Comparison of ENCODE assay signal across 10 cellular contexts in the genomic region with DNA sequence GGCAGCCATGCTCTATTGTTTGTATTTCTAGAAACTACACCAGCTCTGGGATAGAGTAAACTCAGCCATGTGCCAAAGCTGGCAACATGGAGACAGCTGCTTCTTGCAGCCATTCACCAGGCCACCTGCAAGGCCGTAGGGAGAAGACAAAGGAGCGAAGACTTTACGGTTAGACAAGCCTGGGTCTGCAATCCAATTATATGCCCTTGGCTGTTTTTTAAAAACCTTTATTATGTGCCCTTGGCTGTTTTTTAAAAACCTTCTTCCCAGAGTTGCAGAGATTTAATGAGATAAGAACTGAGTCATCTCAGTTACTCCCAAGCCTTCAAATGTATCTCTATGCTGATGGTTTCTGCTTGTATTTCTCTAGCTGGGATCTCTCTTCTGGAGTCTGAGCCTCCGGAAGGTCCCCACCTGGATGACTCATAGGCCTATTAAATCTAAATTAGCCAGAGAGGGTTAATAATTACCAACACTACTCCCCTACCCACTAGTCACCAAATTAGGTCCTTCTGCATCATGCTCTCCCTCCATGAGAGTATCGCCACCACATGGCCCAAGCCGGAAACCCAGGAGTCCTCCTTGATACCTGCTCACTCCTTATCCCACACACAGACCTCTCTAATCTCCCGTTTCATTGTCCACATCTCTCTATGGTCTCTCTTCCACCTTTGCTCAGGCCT. TPM values are rescaled to one million over a fixed set of nuclear protein-coding genes. Genes with fewer than 3 reads are reported as not detected.
DNase-seq lines count a peak whose midpoint lies in the region; ATAC-seq, FAIRE-seq and TF ChIP-seq lines count a peak whose summit lies in the region.
"Had no signal": no experiment of that assay in that cellular context is flagged by ENCODE, and none has a peak within 500 bp of the region (broad histone marks: within the 10 kb centered on the region; RNA-seq: fewer than 3 reads in every experiment).

No MANE protein-coding gene starts in this region.

- no peak for FAIRE-seq in GM12878 (lab: Jason Lieb, UNC)

- H3K79me2 ChIP-seq in GM12878 (ENCODE audit: control insufficient read depth, insufficient read depth, low read length), result no peaks in the 10 kb centered on the region

- intact Hi-C loops in GM12878 (cut with micrococcal nuclease; ENCODE audit: unreplicated experiment) (no loop called here), mucosa of descending colon (cut with DNase I, micrococcal nuclease) (no loop called here), vagina (cut with DNase I) (no loop called here), thyroid gland (cut with DNase I) (no loop called here)

- H3K27me3 ChIP-seq in GM12878 (replicated peaks in 1 of 2; ENCODE audit: control insufficient read depth in 2 of 2, insufficient read depth in 2 of 2, low read length in 1 of 2) (no peaks in the 10 kb centered on the region), vagina (no peaks in the 10 kb centered on the region), thyroid gland (no peaks in the 10 kb centered on the region)

- ATAC-seq in HG02798 (IDR thresholded peaks at IDR 0.05; ENCODE audit: poor library complexity, unreplicated experiment), result peak; percentile 53
- peak; percentile 90 for ATAC-seq in GM12878
- peak; percentile 91 for ATAC-seq in mucosa of descending colon

- H3K4me1 ChIP-seq in GM12878 (ENCODE audit: control insufficient read depth, insufficient read depth, low read length) (no peaks in the 10 kb centered on the region), mucosa of descending colon (ENCODE audit: low read depth) (peaks cover 22% of the 10 kb centered on the region), vagina (peaks cover 22% of the 10 kb centered on the region), thyroid gland (no peaks in the 10 kb centered on the region)

- H3K27ac ChIP-seq in GM12878 (ENCODE audit: control insufficient read depth, insufficient read depth) (no peak overlapping the region), vagina (no peak overlapping the region), thyroid gland (no peak overlapping the region)

- TF ChIP-seq RAD21 in GM12878 (IDR thresholded peaks at IDR 0.05; ENCODE audit: insufficient read depth, low read depth, low read length), result peak; percentile 62

- H3K9me3 ChIP-seq in GM12878 (replicated peaks; ENCODE audit: control insufficient read depth, insufficient read depth, low read length), result no peaks in the 10 kb centered on the region
- H3K9me3 ChIP-seq in mucosa of descending colon, result no peaks in the 10 kb centered on the region
- H3K9me3 ChIP-seq in vagina, result no peaks in the 10 kb centered on the region
- no peaks in the 10 kb centered on the region for H3K9me3 ChIP-seq in thyroid gland

- H4K20me1 ChIP-seq in GM12878 (ENCODE audit: control insufficient read depth, insufficient read depth), result no peaks in the 10 kb centered on the region

- no peak overlapping the region for H3K9ac ChIP-seq in GM12878 (ENCODE audit: control insufficient read depth, insufficient read depth, low read length)

- H2AFZ ChIP-seq in GM12878 (ENCODE audit: control insufficient read depth, low read depth, low read length), result no peak overlapping the region

- peak; percentile 38 for TF ChIP-seq CTCF in GM10266 (IDR thresholded peaks at IDR 0.05; ENCODE audit: control insufficient read depth, insufficient read depth, low read depth, missing control alignments)
- peak; percentile 39 to 58 (median 55); a peak in 4 of 6 replicates for TF ChIP-seq CTCF in GM12878 (IDR thresholded peaks at IDR 0.05 in 2 of 3, conservative IDR thresholded peaks at IDR 0.05 in 1 of 3; ENCODE audit: control insufficient read depth in 2 of 3, extremely low read depth in 1 of 3, insufficient read depth in 1 of 3, low read depth in 3 of 3, low read length in 3 of 3)
- no peak for TF ChIP-seq CTCF in mucosa of descending colon (IDR thresholded peaks at IDR 0.05)
- TF ChIP-seq CTCF in vagina (IDR thresholded peaks at IDR 0.05), result no peak
- no peak for TF ChIP-seq CTCF in thyroid gland (IDR thresholded peaks at IDR 0.05)

- no TSS peak for BruUV-seq in GM12878 (replicated peaks; lab: Mats Ljungman, UMichigan)

- TF ChIP-seq POLR2A in GM12878 (IDR thresholded peaks at IDR 0.05; ENCODE audit: low read depth, low read length) (no peak), vagina (IDR thresholded peaks at IDR 0.05) (no peak), thyroid gland (IDR thresholded peaks at IDR 0.05) (no peak)

- H3K36me3 ChIP-seq in GM12878 (ENCODE audit: control insufficient read depth in 2 of 2, insufficient read depth in 2 of 2, low read length in 1 of 2) (no peaks in the 10 kb centered on the region), mucosa of descending colon (ENCODE audit: low read depth) (no peaks in the 10 kb centered on the region), vagina (no peaks in the 10 kb centered on the region), thyroid gland (no peaks in the 10 kb centered on the region)

- no peak overlapping the region for H3K4me3 ChIP-seq in GM12878
- H3K4me3 ChIP-seq in mucosa of descending colon, result no peak overlapping the region
- H3K4me3 ChIP-seq in vagina, result no peak overlapping the region
- no peak overlapping the region for H3K4me3 ChIP-seq in thyroid gland (replicated peaks in 1 of 3)

- POLR2A ChIA-PET in GM12878 (lab: Charles Lee), result no interaction called here

- SMC1A ChIA-PET in GM12878 (lab: Charles Lee; ENCODE audit: uncharacterized antibody, unreplicated experiment), result interaction anchor here (1.2 to 2.1 kb wide), 12 partner anchors 9 to 84 kb away, joined by 3 to 8 read pairs (median 4); partner anchors contain the start of gene DPP4

- WGBS in GM12878 (ENCODE audit: insufficient coverage, insufficient replicate concordance, low lambda C conversion rate, missing lambda C conversion rate), result 54% methylated on average over 7 of the region's 7 CpGs
- 89 to 91% methylated on average over 7 of the region's 7 CpGs for WGBS in thyroid gland, 2 donors

- no peak for DNase-seq in GM10266 (ENCODE audit: extremely low spot score)
- no peak for DNase-seq in GM12878 (ENCODE audit: low read depth, low spot score)
- DNase-seq in mucosa of descending colon, result peak; percentile 56 to 77 (median 64)
- DNase-seq in 8988T, result no peak
- no peak for DNase-seq in vagina (ENCODE audit: extremely low spot score in 2 of 2)
- DNase-seq in thyroid gland, result no peak
- DNase-seq in HuH-7.5 (ENCODE audit: low spot score), result no peak
- DNase-seq: glutamatergic neuron, NCI-H2081 treated with DMSO at 0.1 percent for 48 hours had no signal

- in situ Hi-C loops in GM12878 (cut with MboI), result no loop called here

- CTCF ChIA-PET in GM12878 (lab: Yijun Ruan, JAX), result interaction anchor here (0.7 to 3.9 kb wide), 13 partner anchors 12 to 92 kb away, joined by 3 to 24 read pairs (median 3); no protein-coding TSS in a partner anchor

- no peak overlapping the region for H3K4me2 ChIP-seq in GM12878 (ENCODE audit: control insufficient read depth, insufficient read depth)

- RAD21 ChIA-PET in GM12878 (lab: Charles Lee; ENCODE audit: unreplicated experiment), result interaction anchor here (0.7 to 1.6 kb wide), 7 partner anchors 18 to 84 kb away, joined by 3 to 6 read pairs (median 4); partner anchors contain the start of gene DPP4

- no peak for TF ChIP-seq EP300 in GM12878 (IDR thresholded peaks at IDR 0.05; ENCODE audit: borderline replicate concordance in 1 of 2, control insufficient read depth in 1 of 2, low read depth in 2 of 2, low read length in 2 of 2)

TF ChIP-seq in GM12878, 131 proteins besides CTCF, POLR2A, EP300 and RAD21 (continues in another document):
- TF ChIP-seq, protein P1, sequence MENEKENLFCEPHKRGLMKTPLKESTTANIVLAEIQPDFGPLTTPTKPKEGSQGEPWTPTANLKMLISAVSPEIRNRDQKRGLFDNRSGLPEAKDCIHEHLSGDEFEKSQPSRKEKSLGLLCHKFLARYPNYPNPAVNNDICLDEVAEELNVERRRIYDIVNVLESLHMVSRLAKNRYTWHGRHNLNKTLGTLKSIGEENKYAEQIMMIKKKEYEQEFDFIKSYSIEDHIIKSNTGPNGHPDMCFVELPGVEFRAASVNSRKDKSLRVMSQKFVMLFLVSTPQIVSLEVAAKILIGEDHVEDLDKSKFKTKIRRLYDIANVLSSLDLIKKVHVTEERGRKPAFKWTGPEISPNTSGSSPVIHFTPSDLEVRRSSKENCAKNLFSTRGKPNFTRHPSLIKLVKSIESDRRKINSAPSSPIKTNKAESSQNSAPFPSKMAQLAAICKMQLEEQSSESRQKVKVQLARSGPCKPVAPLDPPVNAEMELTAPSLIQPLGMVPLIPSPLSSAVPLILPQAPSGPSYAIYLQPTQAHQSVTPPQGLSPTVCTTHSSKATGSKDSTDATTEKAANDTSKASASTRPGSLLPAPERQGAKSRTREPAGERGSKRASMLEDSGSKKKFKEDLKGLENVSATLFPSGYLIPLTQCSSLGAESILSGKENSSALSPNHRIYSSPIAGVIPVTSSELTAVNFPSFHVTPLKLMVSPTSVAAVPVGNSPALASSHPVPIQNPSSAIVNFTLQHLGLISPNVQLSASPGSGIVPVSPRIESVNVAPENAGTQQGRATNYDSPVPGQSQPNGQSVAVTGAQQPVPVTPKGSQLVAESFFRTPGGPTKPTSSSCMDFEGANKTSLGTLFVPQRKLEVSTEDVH (IDR thresholded peaks at IDR 0.05; ENCODE audit: low read depth, partially characterized antibody), result no peak
- TF ChIP-seq KAT2A (conservative IDR thresholded peaks at IDR 0.05; ENCODE audit: control insufficient read depth, low read depth, low read length) (no peak), MTA2 (IDR thresholded peaks at IDR 0.05; ENCODE audit: low read depth) (peak; percentile 51; the same call in 1 of the 2 replicates)

RNA-seq across cellular contexts. Expression of gene DPP4, which starts 17.5 kb away (rescaled TPM):
- total RNA-seq in GM12878 (2013; cell fraction: nucleolus; rRNA removed), result 15.5 and 15.9 TPM in 2 replicates
- 9.3 and 10.1 TPM in 2 replicates for total RNA-seq in GM12878 (2014; rRNA removed)
- total RNA-seq in GM12878 (2014; rRNA removed; fragmentation: Illumina TruSeq; extraction: Trizol), result 10.6 and 11.7 TPM in 2 replicates
- total RNA-seq in GM12878 (2021), result 6.3 and 7.0 TPM in 2 replicates
- polyA plus RNA-seq in GM12878 (2011; ENCODE audit: low read depth), result 2.5 TPM
- polyA plus RNA-seq in GM12878 (2011; rRNA removed), result 11.0 and 11.9 TPM in 2 replicates
- 6.7 and 8.2 TPM in 2 replicates for polyA plus RNA-seq in GM12878 (2011; cell fraction: cytosol; rRNA removed)
- 11.9 and 13.3 TPM in 2 replicates for polyA plus RNA-seq in GM12878 (2011; cell fraction: nucleus; rRNA removed)
- 2.9 and 5.9 TPM in 2 replicates for polyA plus RNA-seq in GM12878 (2012)
- 9.3 and 11.8 TPM in 2 replicates for polyA plus RNA-seq in GM12878 (2014; fragmentation: Illumina TruSeq; extraction: Trizol)
- polyA plus RNA-seq in GM12878 (2014; fragmentation: Nextera tagmentation; extraction: Ambion mirVana), result 1 to 10 TPM; 4.1 to 4.8 TPM
- 5.8 and 7.7 TPM in 2 replicates for polyA plus RNA-seq in GM12878 (2014; rRNA removed)
- 10 to 100 TPM in 1 of 2 experiments, 1 to 10 TPM in 1; 9.9 to 11.4 TPM for polyA plus RNA-seq in GM12878 (2016; fragmentation: Nextera tagmentation; extraction: Ambion mirVana)
- 9.6 and 16.2 TPM in 2 replicates for polyA minus RNA-seq in GM12878 (2011; rRNA and poly(A)+ RNA removed)
- polyA minus RNA-seq in GM12878 (2011; cell fraction: cytosol; rRNA and poly(A)+ RNA removed), result 5.9 and 7.0 TPM in 2 replicates
- polyA minus RNA-seq in GM12878 (2011; cell fraction: nucleus; rRNA and poly(A)+ RNA removed), result 11.6 and 12.8 TPM in 2 replicates
- 10 to 100 TPM; 11.4 to 18.3 (median 12.0) TPM for total RNA-seq in mucosa of descending colon
- 15.5 TPM for total RNA-seq in vagina
- 10 to 100 TPM in 1 of 4 donors, 1 to 10 TPM in 3; 3.0 to 12.7 (median 4.4) TPM for total RNA-seq in thyroid gland

Comparison
In these comparisons a context has a peak if more than half of its experiments do, and no peak if none do; other contexts are left out.
1. DNase-seq: peak in mucosa of descending colon (3 of 3); none in GM10266 (single experiment), GM12878 (single experiment), 8988T (single experiment), vagina (0 of 2), thyroid gland (0 of 2) and HuH-7.5 (single experiment).
2. CTCF ChIP-seq: peak in GM10266 (single experiment) and GM12878 (3 of 3); none in mucosa of descending colon (single experiment), vagina (0 of 3) and thyroid gland (0 of 6).
3. Peak in every context shown above with its lines, with median percentiles within 50 percentile points of each other: ATAC-seq.